Comparison of ENCODE assay signal across 9 cellular contexts in genomic region chr7:29564455-29565185, GRCh38. TPM values are rescaled to one million over a fixed set of nuclear protein-coding genes. Genes with fewer than 3 reads are reported as not detected.
DNase-seq lines count a peak whose midpoint lies in the region; ATAC-seq, FAIRE-seq and TF ChIP-seq lines count a peak whose summit lies in the region.
"Had no signal": no experiment of that assay in that cellular context is flagged by ENCODE, and none has a peak within 500 bp of the region (broad histone marks: within the 10 kb centered on the region; RNA-seq: fewer than 3 reads in every experiment).

No MANE protein-coding gene starts in this region.

- FAIRE-seq in kidney (lab: Jason Lieb, UNC): no peak

- no peak for DNase-seq in T-helper 2 cell treated with Interferon-gamma antibody and Interleukin-4, amounts not matched to agents 5 μg/mL and 100 μg/mL, for 36 hours (ENCODE audit: low spot score)
- DNase-seq in T-helper 2 cell: no peak
- DNase-seq in NCI-H748 (lab: John Stamatoyannopoulos, UW; ENCODE audit: unreplicated experiment): peak; percentile 72
- no peak for DNase-seq in central memory CD8-positive, alpha-beta T cell (ENCODE audit: low spot score in 2 of 2)
- peak; percentile 86 for DNase-seq in kidney
- no peak for DNase-seq in G401 (ENCODE audit: low spot score)

- H3K4me3 Mint-ChIP-seq in T-helper 2 cell treated with Interferon-gamma antibody and Interleukin-4, amounts not matched to agents 5 μg/mL and 100 μg/mL, for 36 hours: peak overlapping the region; percentile 77
- H3K4me3 Mint-ChIP-seq in central memory CD8-positive, alpha-beta T cell: peak overlapping the region; percentile 54

- H3K9me3 ChIP-seq in kidney (ENCODE audit: control insufficient read depth in 1 of 2, low read length in 2 of 2): no peaks in the 10 kb centered on the region

- no peaks in the 10 kb centered on the region for H3K9me3 Mint-ChIP-seq in T-helper 2 cell treated with Interferon-gamma antibody and Interleukin-4, amounts not matched to agents 5 μg/mL and 100 μg/mL, for 36 hours
- no peaks in the 10 kb centered on the region for H3K9me3 Mint-ChIP-seq in central memory CD8-positive, alpha-beta T cell

- H3K27ac Mint-ChIP-seq in T-helper 2 cell treated with Interferon-gamma antibody and Interleukin-4, amounts not matched to agents 5 μg/mL and 100 μg/mL, for 36 hours: peak overlapping the region; percentile 13
- H3K27ac Mint-ChIP-seq in central memory CD8-positive, alpha-beta T cell (ENCODE audit: low read depth): no peak overlapping the region
- H3K27ac Mint-ChIP-seq: activated naive CD4-positive, alpha-beta T cell treated with anti-CD3 and anti-CD28 coated beads, Interleukin-2, amount 50 U/mL, for 72 hours had no signal

- H3K4me1 ChIP-seq in kidney (ENCODE audit: control insufficient read depth in 1 of 2, insufficient read depth in 1 of 2, low read depth in 1 of 2, low read length in 2 of 2): peaks cover 0 to 6% of the 10 kb centered on the region in 2 donors

- H3K27ac ChIP-seq in kidney (ENCODE audit: low read depth in 2 of 2, low read length in 2 of 2) (peak overlapping the region; percentile 88 to 90), skin epidermis (peak overlapping the region in 2 of 21 experiments; percentile 3 to 61)

- H3K4me3 ChIP-seq in kidney (ENCODE audit: low read length in 2 of 2) (peak overlapping the region; percentile 92 to 95), skin epidermis (peak overlapping the region; percentile 21 to 42 (median 32))

- TF ChIP-seq CTCF in kidney (IDR thresholded peaks at IDR 0.05; ENCODE audit: borderline replicate concordance, extremely low read depth, insufficient read depth): no peak

- H3K4me1 Mint-ChIP-seq in T-helper 2 cell treated with Interferon-gamma antibody and Interleukin-4, amounts not matched to agents 5 μg/mL and 100 μg/mL, for 36 hours (ENCODE audit: low read depth): peaks cover 14% of the 10 kb centered on the region
- peaks cover 13% of the 10 kb centered on the region for H3K4me1 Mint-ChIP-seq in central memory CD8-positive, alpha-beta T cell

- ATAC-seq in central memory CD8-positive, alpha-beta T cell (replicated peaks; ENCODE audit: extremely low read depth, poor library complexity, severe bottlenecking): no peak
- ATAC-seq in GM19328 (IDR thresholded peaks at IDR 0.05; ENCODE audit: unreplicated experiment): no peak

- H3K9ac ChIP-seq in kidney (ENCODE audit: low read length in 2 of 2): peak overlapping the region; percentile 50 to 83

- H3K36me3 ChIP-seq in kidney (ENCODE audit: control insufficient read depth in 1 of 2, insufficient read depth in 2 of 2, low read length in 2 of 2): no peaks in the 10 kb centered on the region

- intact Hi-C loops in kidney (cut with DNase I): no loop called here

- in situ Hi-C loops in G401 (cut with HindIII; ENCODE audit: low sequenced_read_pairs): no loop called here

- H3K27me3 Mint-ChIP-seq in T-helper 2 cell treated with Interferon-gamma antibody and Interleukin-4, amounts not matched to agents 5 μg/mL and 100 μg/mL, for 36 hours (ENCODE audit: low read depth): peaks cover 83% of the 10 kb centered on the region
- peaks cover 81% of the 10 kb centered on the region for H3K27me3 Mint-ChIP-seq in central memory CD8-positive, alpha-beta T cell

- no peaks in the 10 kb centered on the region for H3K36me3 Mint-ChIP-seq in T-helper 2 cell treated with Interferon-gamma antibody and Interleukin-4, amounts not matched to agents 5 μg/mL and 100 μg/mL, for 36 hours (ENCODE audit: low read depth)
- peaks cover 2% of the 10 kb centered on the region for H3K36me3 Mint-ChIP-seq in central memory CD8-positive, alpha-beta T cell (ENCODE audit: insufficient read depth)

RNA-seq across cellular contexts. Expression of gene PRR15, which starts 1.0 kb away (rescaled TPM):
- 21.2 TPM for total RNA-seq in kidney
- polyA plus RNA-seq in kidney (ENCODE audit: insufficient read depth, low read depth, low replicate concordance): 27.5 TPM
- total RNA-seq in G401 (2014; rRNA removed; shearing (Covaris generic)): not detected in 2 replicates
- total RNA-seq: activated naive CD4-positive, alpha-beta T cell treated with anti-CD3 and anti-CD28 coated beads, Interleukin-2, amount 50 U/mL, for 72 hours had no signal

Comparison
In these comparisons a context has a peak if more than half of its experiments do, and no peak if none do; other contexts are left out.
1. DNase-seq: peak in NCI-H748 (single experiment) and kidney (single experiment); none in T-helper 2 cell treated with Interferon-gamma antibody and Interleukin-4, amounts not matched to agents 5 μg/mL and 100 μg/mL, for 36 hours (single experiment), T-helper 2 cell (0 of 5), central memory CD8-positive, alpha-beta T cell (0 of 2) and G401 (single experiment).
2. RNA of gene PRR15, which starts 1.0 kb away (total RNA-seq): 21.2 TPM in kidney (single experiment); not detected in G401; every median in the first group is over 10 times any median in the second.